In the genomic region with DNA sequence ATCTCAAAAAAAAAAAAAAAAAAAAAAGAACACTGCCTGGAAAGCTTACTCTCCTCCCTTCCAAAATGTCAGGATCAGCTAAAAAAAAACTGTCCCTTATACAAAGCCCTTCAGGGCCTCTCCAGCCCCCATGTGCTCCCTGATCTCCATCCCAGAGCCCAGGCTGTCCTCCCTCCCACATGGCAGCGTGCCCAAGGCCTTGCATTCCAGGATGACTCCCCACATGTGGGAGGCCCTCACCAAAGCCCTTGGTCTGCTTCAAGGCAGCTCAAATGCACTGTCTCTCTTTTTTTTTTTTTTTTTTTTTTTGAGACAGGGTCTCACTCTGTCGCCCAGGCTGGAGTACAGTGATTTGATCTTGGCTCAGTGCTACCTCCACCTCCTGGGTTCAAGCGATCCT, we compare ENCODE assay signal across 1 cellular context.
A peak's percentile ranks its signal among the peaks of the same experiment; 100 is the strongest.
TF ChIP-seq lines count a peak whose summit lies in the region.

No MANE protein-coding gene starts in this region.

TF ChIP-seq in K562, 482 proteins besides CTCF, POLR2A, EP300 and RAD21:
- TF ChIP-seq ZNF354B (CRISPR knock-in tag; IDR thresholded peaks at IDR 0.05) (no peak), DDX20 (tag; IDR thresholded peaks at IDR 0.05; ENCODE audit: low read depth) (no peak), EP400 (IDR thresholded peaks at IDR 0.05) (no peak), RBBP5 (IDR thresholded peaks at IDR 0.05; ENCODE audit: borderline replicate concordance, insufficient read depth, low read length, poor library complexity, severe bottlenecking) (no peak), NFIC (IDR thresholded peaks at IDR 0.05) (peak; percentile 36), MCM2 (IDR thresholded peaks at IDR 0.05; ENCODE audit: low read depth) (no peak), ZNF263 (CRISPR knock-in tag; IDR thresholded peaks at IDR 0.05; ENCODE audit: borderline replicate concordance) (peak; percentile 58; the same call in 1 of the 2 replicates), SPI1 (IDR thresholded peaks at IDR 0.05; ENCODE audit: borderline replicate concordance, low read depth, low read length) (no peak), ZNF253 (CRISPR knock-in tag; conservative IDR thresholded peaks at IDR 0.05) (no peak), ZNF408 (CRISPR knock-in tag; IDR thresholded peaks at IDR 0.05; ENCODE audit: low read depth) (no peak), KAT8 (IDR thresholded peaks at IDR 0.05; ENCODE audit: low read depth) (no peak), KLF1 (tag; IDR thresholded peaks at IDR 0.05) (no peak), ZNF12 (CRISPR knock-in tag; IDR thresholded peaks at IDR 0.05) (no peak), MEF2A (IDR thresholded peaks at IDR 0.05; ENCODE audit: control insufficient read depth, low read depth, low read length) (no peak), CCAR2 (IDR thresholded peaks at IDR 0.05; ENCODE audit: low read depth, low read length) (no peak), POU5F1 (IDR thresholded peaks at IDR 0.05; ENCODE audit: borderline replicate concordance, low read depth, low read length, partially characterized antibody) (no peak), ZNF316 (IDR thresholded peaks at IDR 0.05) (0 out of 2 replicates have a peak, but pooled peaks have one; percentile 11), SMARCC2 (IDR thresholded peaks at IDR 0.05; ENCODE audit: low read depth) (no peak), RBFOX2 (IDR thresholded peaks at IDR 0.05; ENCODE audit: low read depth, low read length) (peak; percentile 36; the same call in 1 of the 2 replicates), HNRNPLL (IDR thresholded peaks at IDR 0.05; ENCODE audit: low read depth, low read length, poor library complexity, severe bottlenecking) (no peak), EGR1 (conservative IDR thresholded peaks at IDR 0.05) (no peak), ZNF436 (CRISPR knock-in tag; IDR thresholded peaks at IDR 0.05) (no peak)
- TF ChIP-seq, protein P1, sequence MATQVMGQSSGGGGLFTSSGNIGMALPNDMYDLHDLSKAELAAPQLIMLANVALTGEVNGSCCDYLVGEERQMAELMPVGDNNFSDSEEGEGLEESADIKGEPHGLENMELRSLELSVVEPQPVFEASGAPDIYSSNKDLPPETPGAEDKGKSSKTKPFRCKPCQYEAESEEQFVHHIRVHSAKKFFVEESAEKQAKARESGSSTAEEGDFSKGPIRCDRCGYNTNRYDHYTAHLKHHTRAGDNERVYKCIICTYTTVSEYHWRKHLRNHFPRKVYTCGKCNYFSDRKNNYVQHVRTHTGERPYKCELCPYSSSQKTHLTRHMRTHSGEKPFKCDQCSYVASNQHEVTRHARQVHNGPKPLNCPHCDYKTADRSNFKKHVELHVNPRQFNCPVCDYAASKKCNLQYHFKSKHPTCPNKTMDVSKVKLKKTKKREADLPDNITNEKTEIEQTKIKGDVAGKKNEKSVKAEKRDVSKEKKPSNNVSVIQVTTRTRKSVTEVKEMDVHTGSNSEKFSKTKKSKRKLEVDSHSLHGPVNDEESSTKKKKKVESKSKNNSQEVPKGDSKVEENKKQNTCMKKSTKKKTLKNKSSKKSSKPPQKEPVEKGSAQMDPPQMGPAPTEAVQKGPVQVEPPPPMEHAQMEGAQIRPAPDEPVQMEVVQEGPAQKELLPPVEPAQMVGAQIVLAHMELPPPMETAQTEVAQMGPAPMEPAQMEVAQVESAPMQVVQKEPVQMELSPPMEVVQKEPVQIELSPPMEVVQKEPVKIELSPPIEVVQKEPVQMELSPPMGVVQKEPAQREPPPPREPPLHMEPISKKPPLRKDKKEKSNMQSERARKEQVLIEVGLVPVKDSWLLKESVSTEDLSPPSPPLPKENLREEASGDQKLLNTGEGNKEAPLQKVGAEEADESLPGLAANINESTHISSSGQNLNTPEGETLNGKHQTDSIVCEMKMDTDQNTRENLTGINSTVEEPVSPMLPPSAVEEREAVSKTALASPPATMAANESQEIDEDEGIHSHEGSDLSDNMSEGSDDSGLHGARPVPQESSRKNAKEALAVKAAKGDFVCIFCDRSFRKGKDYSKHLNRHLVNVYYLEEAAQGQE (CRISPR knock-in tag; IDR thresholded peaks at IDR 0.05; ENCODE audit: low read depth): no peak
- TF ChIP-seq, protein P2, sequence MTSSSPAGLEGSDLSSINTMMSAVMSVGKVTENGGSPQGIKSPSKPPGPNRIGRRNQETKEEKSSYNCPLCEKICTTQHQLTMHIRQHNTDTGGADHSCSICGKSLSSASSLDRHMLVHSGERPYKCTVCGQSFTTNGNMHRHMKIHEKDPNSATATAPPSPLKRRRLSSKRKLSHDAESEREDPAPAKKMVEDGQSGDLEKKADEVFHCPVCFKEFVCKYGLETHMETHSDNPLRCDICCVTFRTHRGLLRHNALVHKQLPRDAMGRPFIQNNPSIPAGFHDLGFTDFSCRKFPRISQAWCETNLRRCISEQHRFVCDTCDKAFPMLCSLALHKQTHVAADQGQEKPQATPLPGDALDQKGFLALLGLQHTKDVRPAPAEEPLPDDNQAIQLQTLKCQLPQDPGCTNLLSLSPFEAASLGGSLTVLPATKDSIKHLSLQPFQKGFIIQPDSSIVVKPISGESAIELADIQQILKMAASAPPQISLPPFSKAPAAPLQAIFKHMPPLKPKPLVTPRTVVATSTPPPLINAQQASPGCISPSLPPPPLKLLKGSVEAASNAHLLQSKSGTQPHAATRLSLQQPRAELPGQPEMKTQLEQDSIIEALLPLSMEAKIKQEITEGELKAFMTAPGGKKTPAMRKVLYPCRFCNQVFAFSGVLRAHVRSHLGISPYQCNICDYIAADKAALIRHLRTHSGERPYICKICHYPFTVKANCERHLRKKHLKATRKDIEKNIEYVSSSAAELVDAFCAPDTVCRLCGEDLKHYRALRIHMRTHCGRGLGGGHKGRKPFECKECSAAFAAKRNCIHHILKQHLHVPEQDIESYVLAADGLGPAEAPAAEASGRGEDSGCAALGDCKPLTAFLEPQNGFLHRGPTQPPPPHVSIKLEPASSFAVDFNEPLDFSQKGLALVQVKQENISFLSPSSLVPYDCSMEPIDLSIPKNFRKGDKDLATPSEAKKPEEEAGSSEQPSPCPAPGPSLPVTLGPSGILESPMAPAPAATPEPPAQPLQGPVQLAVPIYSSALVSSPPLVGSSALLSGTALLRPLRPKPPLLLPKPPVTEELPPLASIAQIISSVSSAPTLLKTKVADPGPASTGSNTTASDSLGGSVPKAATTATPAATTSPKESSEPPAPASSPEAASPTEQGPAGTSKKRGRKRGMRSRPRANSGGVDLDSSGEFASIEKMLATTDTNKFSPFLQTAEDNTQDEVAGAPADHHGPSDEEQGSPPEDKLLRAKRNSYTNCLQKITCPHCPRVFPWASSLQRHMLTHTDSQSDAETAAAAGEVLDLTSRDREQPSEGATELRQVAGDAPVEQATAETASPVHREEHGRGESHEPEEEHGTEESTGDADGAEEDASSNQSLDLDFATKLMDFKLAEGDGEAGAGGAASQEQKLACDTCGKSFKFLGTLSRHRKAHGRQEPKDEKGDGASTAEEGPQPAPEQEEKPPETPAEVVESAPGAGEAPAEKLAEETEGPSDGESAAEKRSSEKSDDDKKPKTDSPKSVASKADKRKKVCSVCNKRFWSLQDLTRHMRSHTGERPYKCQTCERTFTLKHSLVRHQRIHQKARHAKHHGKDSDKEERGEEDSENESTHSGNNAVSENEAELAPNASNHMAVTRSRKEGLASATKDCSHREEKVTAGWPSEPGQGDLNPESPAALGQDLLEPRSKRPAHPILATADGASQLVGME (CRISPR knock-in tag; IDR thresholded peaks at IDR 0.05): no peak
- TF ChIP-seq, protein P3, sequence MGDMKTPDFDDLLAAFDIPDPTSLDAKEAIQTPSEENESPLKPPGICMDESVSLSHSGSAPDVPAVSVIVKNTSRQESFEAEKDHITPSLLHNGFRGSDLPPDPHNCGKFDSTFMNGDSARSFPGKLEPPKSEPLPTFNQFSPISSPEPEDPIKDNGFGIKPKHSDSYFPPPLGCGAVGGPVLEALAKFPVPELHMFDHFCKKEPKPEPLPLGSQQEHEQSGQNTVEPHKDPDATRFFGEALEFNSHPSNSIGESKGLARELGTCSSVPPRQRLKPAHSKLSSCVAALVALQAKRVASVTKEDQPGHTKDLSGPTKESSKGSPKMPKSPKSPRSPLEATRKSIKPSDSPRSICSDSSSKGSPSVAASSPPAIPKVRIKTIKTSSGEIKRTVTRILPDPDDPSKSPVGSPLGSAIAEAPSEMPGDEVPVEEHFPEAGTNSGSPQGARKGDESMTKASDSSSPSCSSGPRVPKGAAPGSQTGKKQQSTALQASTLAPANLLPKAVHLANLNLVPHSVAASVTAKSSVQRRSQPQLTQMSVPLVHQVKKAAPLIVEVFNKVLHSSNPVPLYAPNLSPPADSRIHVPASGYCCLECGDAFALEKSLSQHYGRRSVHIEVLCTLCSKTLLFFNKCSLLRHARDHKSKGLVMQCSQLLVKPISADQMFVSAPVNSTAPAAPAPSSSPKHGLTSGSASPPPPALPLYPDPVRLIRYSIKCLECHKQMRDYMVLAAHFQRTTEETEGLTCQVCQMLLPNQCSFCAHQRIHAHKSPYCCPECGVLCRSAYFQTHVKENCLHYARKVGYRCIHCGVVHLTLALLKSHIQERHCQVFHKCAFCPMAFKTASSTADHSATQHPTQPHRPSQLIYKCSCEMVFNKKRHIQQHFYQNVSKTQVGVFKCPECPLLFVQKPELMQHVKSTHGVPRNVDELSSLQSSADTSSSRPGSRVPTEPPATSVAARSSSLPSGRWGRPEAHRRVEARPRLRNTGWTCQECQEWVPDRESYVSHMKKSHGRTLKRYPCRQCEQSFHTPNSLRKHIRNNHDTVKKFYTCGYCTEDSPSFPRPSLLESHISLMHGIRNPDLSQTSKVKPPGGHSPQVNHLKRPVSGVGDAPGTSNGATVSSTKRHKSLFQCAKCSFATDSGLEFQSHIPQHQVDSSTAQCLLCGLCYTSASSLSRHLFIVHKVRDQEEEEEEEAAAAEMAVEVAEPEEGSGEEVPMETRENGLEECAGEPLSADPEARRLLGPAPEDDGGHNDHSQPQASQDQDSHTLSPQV (IDR thresholded peaks at IDR 0.05): no peak
- TF ChIP-seq, protein P4, sequence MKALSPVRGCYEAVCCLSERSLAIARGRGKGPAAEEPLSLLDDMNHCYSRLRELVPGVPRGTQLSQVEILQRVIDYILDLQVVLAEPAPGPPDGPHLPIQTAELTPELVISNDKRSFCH (CRISPR knock-in tag; IDR thresholded peaks at IDR 0.05): no peak
- TF ChIP-seq, protein P4 (tag; IDR thresholded peaks at IDR 0.05): no peak
